8 cellular contexts compared by ENCODE assay signal in genomic region chr17:73998246-73999220, GRCh38.
DNase-seq lines count a peak whose midpoint lies in the region; ATAC-seq, FAIRE-seq and TF ChIP-seq lines count a peak whose summit lies in the region.

No MANE protein-coding gene starts in this region.

- DNase-seq in RCC 7860 (ENCODE audit: low spot score) (peak; percentile 8), left ventricle myocardium superior (peak; percentile 66), mesenteric fat pad (ENCODE audit: low spot score) (no peak)
- peak; percentile 84 for DNase-seq in activated effector memory CD4-positive, alpha-beta T cell treated with anti-CD3 and anti-CD28 coated beads, Interleukin-2, amount 50 U/mL, for 16 hours
- DNase-seq in stimulated activated CD4-positive, alpha-beta T cell treated with anti-CD3 and anti-CD28 coated beads, Interleukin-15, amount 100 ng/mL, for 24 hours, result peak; percentile 76

- ATAC-seq in HG03175 (IDR thresholded peaks at IDR 0.05; ENCODE audit: unreplicated experiment) (peak; percentile 74), left ventricle myocardium superior (peak; percentile 68), GM18873 (IDR thresholded peaks at IDR 0.05; ENCODE audit: low FRiP score, unreplicated experiment) (no peak)

- no peak for FAIRE-seq in RCC 7860 (lab: Jason Lieb, UNC)

- intact Hi-C loops in left ventricle myocardium superior (cut with micrococcal nuclease), result no loop called here

- peak; percentile 94 for TF ChIP-seq CTCF in GM12872 (IDR thresholded peaks at IDR 0.05; ENCODE audit: insufficient read depth, low read depth, low read length)
